In genomic region chr11:95341246-95341645, GRCh38 we compare ENCODE assay signal across 16 cellular contexts.
DNase-seq lines count a peak whose midpoint lies in the region; ATAC-seq, FAIRE-seq and TF ChIP-seq lines count a peak whose summit lies in the region.
"Had no signal": no experiment of that assay in that cellular context is flagged by ENCODE, and none has a peak within 500 bp of the region (broad histone marks: within the 10 kb centered on the region; RNA-seq: fewer than 3 reads in every experiment).

No MANE protein-coding gene starts in this region.

- peak overlapping the region; percentile 11 for H3K27ac ChIP-seq in skeletal muscle tissue (ENCODE audit: low read depth, low read length)
- no peak overlapping the region for H3K27ac ChIP-seq in kidney (ENCODE audit: low read depth in 2 of 2, low read length in 2 of 2)
- H3K27ac ChIP-seq: right lobe of liver had no signal

- DNase-seq in ELF-1 (ENCODE audit: low read depth, low spot score), result peak; percentile 20
- peak; percentile 73 for DNase-seq in NCI-H69 (lab: John Stamatoyannopoulos, UW)
- peak; percentile 77 for DNase-seq in left kidney (ENCODE audit: low read depth, low spot score)
- no peak for DNase-seq in T-helper 9 cell
- no peak for DNase-seq in stimulated activated CD8-positive, alpha-beta memory T cell treated with anti-CD3 and anti-CD28 coated beads, Interleukin-4, amount 100 ng/mL, for 48 hours
- no peak for DNase-seq in T-cell
- DNase-seq in kidney, result no peak
- DNase-seq: activated CD4-positive, alpha-beta memory T cell treated with anti-CD3 and anti-CD28 coated beads for 36 hours; activated T-cell treated with anti-CD3 and anti-CD28 coated beads, Interleukin-2, amount 50 U/mL, for 48 hours; AML-193; dorsolateral prefrontal cortex; left ventricle myocardium superior; NCI-H1092; right lobe of liver had no signal

- no peak for ATAC-seq in T-cell (replicated peaks in 1 of 4)
- ATAC-seq: left ventricle myocardium superior; right lobe of liver; stimulated activated effector memory CD8-positive, alpha-beta T cell treated with anti-CD3 and anti-CD28 coated beads, Interleukin-12 subunit alpha, Interleukin-12 subunit beta, amount 100 ng/mL, for 72 hours had no signal

- intact Hi-C loops in kidney (cut with DNase I), result no loop called here

- peaks cover 0 to 10% (median 10%) of the 10 kb centered on the region in 3 donors for H3K4me1 Mint-ChIP-seq in T-cell
- H3K4me1 Mint-ChIP-seq: stimulated activated effector memory CD8-positive, alpha-beta T cell treated with anti-CD3 and anti-CD28 coated beads, Interleukin-12 subunit alpha, Interleukin-12 subunit beta, amount 100 ng/mL, for 72 hours had no signal

- no peaks in the 10 kb centered on the region for H3K9me3 Mint-ChIP-seq in T-cell
- H3K9me3 Mint-ChIP-seq: activated CD4-positive, alpha-beta memory T cell treated with anti-CD3 and anti-CD28 coated beads for 36 hours; stimulated activated effector memory CD8-positive, alpha-beta T cell treated with anti-CD3 and anti-CD28 coated beads, Interleukin-12 subunit alpha, Interleukin-12 subunit beta, amount 100 ng/mL, for 72 hours had no signal

- H3K27me3 Mint-ChIP-seq in T-cell, result no peaks in the 10 kb centered on the region

- H3K9me3 ChIP-seq in skeletal muscle tissue (ENCODE audit: control insufficient read depth in 3 of 3, low read length in 3 of 3) (no peaks in the 10 kb centered on the region), kidney (ENCODE audit: control insufficient read depth in 1 of 2, low read length in 2 of 2) (no peaks in the 10 kb centered on the region)
- H3K9me3 ChIP-seq: right lobe of liver had no signal

- TF ChIP-seq CTCF in kidney (IDR thresholded peaks at IDR 0.05; ENCODE audit: borderline replicate concordance, extremely low read depth, insufficient read depth), result no peak

- no peak overlapping the region for H3K4me3 Mint-ChIP-seq in T-cell
- H3K4me3 Mint-ChIP-seq: activated CD4-positive, alpha-beta memory T cell treated with anti-CD3 and anti-CD28 coated beads for 36 hours; stimulated activated effector memory CD8-positive, alpha-beta T cell treated with anti-CD3 and anti-CD28 coated beads, Interleukin-12 subunit alpha, Interleukin-12 subunit beta, amount 100 ng/mL, for 72 hours had no signal

- no peak overlapping the region for H3K27ac Mint-ChIP-seq in T-cell
- H3K27ac Mint-ChIP-seq: activated CD4-positive, alpha-beta memory T cell treated with anti-CD3 and anti-CD28 coated beads for 36 hours; stimulated activated effector memory CD8-positive, alpha-beta T cell treated with anti-CD3 and anti-CD28 coated beads, Interleukin-12 subunit alpha, Interleukin-12 subunit beta, amount 100 ng/mL, for 72 hours had no signal

- H3K4me1 ChIP-seq in skeletal muscle tissue (ENCODE audit: control insufficient read depth in 3 of 3, insufficient read depth in 3 of 3, low read length in 3 of 3), result peaks cover 34 to 43% (median 36%) of the 10 kb centered on the region in 3 donors
- peaks cover 25 to 26% of the 10 kb centered on the region in 2 donors for H3K4me1 ChIP-seq in kidney (ENCODE audit: control insufficient read depth in 1 of 2, insufficient read depth in 1 of 2, low read depth in 1 of 2, low read length in 2 of 2)

- H3K9ac ChIP-seq in skeletal muscle tissue (ENCODE audit: low read depth in 1 of 3, low read length in 3 of 3) (no peak overlapping the region), kidney (ENCODE audit: low read length in 2 of 2) (no peak overlapping the region)

- H3K36me3 ChIP-seq in skeletal muscle tissue (ENCODE audit: control insufficient read depth in 3 of 3, insufficient read depth in 3 of 3, low read length in 3 of 3) (no peaks in the 10 kb centered on the region), kidney (ENCODE audit: control insufficient read depth in 1 of 2, insufficient read depth in 2 of 2, low read length in 2 of 2) (no peaks in the 10 kb centered on the region)
- H3K36me3 ChIP-seq: right lobe of liver had no signal

- H3K27me3 ChIP-seq in skeletal muscle tissue (ENCODE audit: control insufficient read depth in 3 of 3, insufficient read depth in 3 of 3, low read length in 3 of 3), result no peaks in the 10 kb centered on the region
- H3K27me3 ChIP-seq: dorsolateral prefrontal cortex, right lobe of liver had no signal

- CTCF ChIA-PET in T-cell (lab: Charles Lee), result no interaction called here

- H3K36me3 Mint-ChIP-seq in T-cell, result no peaks in the 10 kb centered on the region
- H3K36me3 Mint-ChIP-seq: activated CD4-positive, alpha-beta memory T cell treated with anti-CD3 and anti-CD28 coated beads for 36 hours; stimulated activated effector memory CD8-positive, alpha-beta T cell treated with anti-CD3 and anti-CD28 coated beads, Interleukin-12 subunit alpha, Interleukin-12 subunit beta, amount 100 ng/mL, for 72 hours had no signal

- POLR2A ChIA-PET in T-cell (lab: Charles Lee), result interaction anchor here in 1 of 2 donors (0.6 kb wide), 1 partner anchor 16 kb away, joined by 3 read pairs; no protein-coding TSS in a partner anchor

- H3K4me3 ChIP-seq in skeletal muscle tissue (ENCODE audit: low read length in 3 of 3) (no peak overlapping the region), kidney (ENCODE audit: low read length in 2 of 2) (no peak overlapping the region)
- H3K4me3 ChIP-seq: dorsolateral prefrontal cortex, right lobe of liver had no signal

- FAIRE-seq in kidney (lab: Jason Lieb, UNC), result no peak

Comparison
In these comparisons a context has a peak if more than half of its experiments do, and no peak if none do; other contexts are left out.
1. DNase-seq: peak in ELF-1 (single experiment), NCI-H69 (single experiment) and left kidney (single experiment); none in T-helper 9 cell (single experiment), stimulated activated CD8-positive, alpha-beta memory T cell treated with anti-CD3 and anti-CD28 coated beads, Interleukin-4, amount 100 ng/mL, for 48 hours (single experiment), T-cell (0 of 34) and kidney (single experiment).